Comparison of ENCODE assay signal across 16 cellular contexts in genomic region chr2:65530547-65531320, GRCh38.
DNase-seq lines count a peak whose midpoint lies in the region.
"Had no signal": no experiment of that assay in that cellular context is flagged by ENCODE, and none has a peak within 500 bp of the region (broad histone marks: within the 10 kb centered on the region; RNA-seq: fewer than 3 reads in every experiment).

No MANE protein-coding gene starts in this region.

- H3K4me3 ChIP-seq in H7 (ENCODE audit: insufficient read depth, low read depth, low read length): no peak overlapping the region
- H3K4me3 ChIP-seq: adrenal gland, gastrocnemius medialis, SK-N-MC, thyroid gland had no signal

- no peaks in the 10 kb centered on the region for H3K36me3 ChIP-seq in H7 (replicated peaks; ENCODE audit: control insufficient read depth, insufficient read depth, low read length)
- H3K36me3 ChIP-seq: adrenal gland, gastrocnemius medialis, thyroid gland had no signal

- DNase-seq in activated effector memory CD4-positive, alpha-beta T cell treated with anti-CD3 and anti-CD28 coated beads, Interleukin-2, amount 50 U/mL, for 16 hours: peak; percentile 17
- no peak for DNase-seq in activated effector memory CD4-positive, alpha-beta T cell treated with Interleukin-2 at 50 U/mL for 16 hours
- DNase-seq in RPMI7951 (ENCODE audit: low read depth) (peak; percentile 87), dedifferentiated amniotic fluid mesenchymal stem cell (ENCODE audit: extremely low spot score) (peak; percentile 63), superior temporal gyrus (ENCODE audit: extremely low spot score) (peak; percentile 43), NCI-H446 treated with DMSO at 0.1 percent for 48 hours (lab: John Stamatoyannopoulos, UW) (no peak), NCI-H1105 (lab: John Stamatoyannopoulos, UW) (no peak), H7 (no peak)
- DNase-seq: adrenal gland, DMS79 treated with DMSO at 0.1 percent for 48 hours, gastrocnemius medialis, Karpas-422, left colon, NCI-H1417, thyroid gland had no signal

- H3K27me3 ChIP-seq in H7 (ENCODE audit: control insufficient read depth, insufficient read depth, low read length): no peaks in the 10 kb centered on the region
- H3K27me3 ChIP-seq: adrenal gland, gastrocnemius medialis, thyroid gland had no signal

Comparison
In these comparisons a context has a peak if more than half of its experiments do, and no peak if none do; other contexts are left out.
1. DNase-seq: peak in activated effector memory CD4-positive, alpha-beta T cell treated with anti-CD3 and anti-CD28 coated beads, Interleukin-2, amount 50 U/mL, for 16 hours (single experiment), RPMI7951 (single experiment), dedifferentiated amniotic fluid mesenchymal stem cell (single experiment) and superior temporal gyrus (single experiment); none in activated effector memory CD4-positive, alpha-beta T cell treated with Interleukin-2 at 50 U/mL for 16 hours (single experiment), NCI-H446 treated with DMSO at 0.1 percent for 48 hours (single experiment), NCI-H1105 (single experiment) and H7 (single experiment).